In genomic region chr4:74794341-74794801, GRCh38 we compare ENCODE assay signal across 7 cellular contexts. TPM values are rescaled to one million over a fixed set of nuclear protein-coding genes. Genes with fewer than 3 reads are reported as not detected.
A peak's percentile ranks its signal among the peaks of the same experiment; 100 is the strongest.
DNase-seq lines count a peak whose midpoint lies in the region; ATAC-seq and TF ChIP-seq lines count a peak whose summit lies in the region.

TSS of gene BTC (minus strand) at chr4:74794523. CDS start at chr4:74794325, 198 bp downstream.

- peak; percentile 2 for DNase-seq in GM12865 (ENCODE audit: low read depth)
- DNase-seq in MG63, result peak; percentile 14
- peak; percentile 18 to 67 (median 36) for DNase-seq in adrenal gland
- DNase-seq in iPS DF 6.9 (ENCODE audit: low read depth, low spot score), result no peak

- H3K4me3 ChIP-seq in GM12865 (ENCODE audit: low read depth, low read length), result no peak within 1 kb of the TSS
- H3K4me3 ChIP-seq in MG63, result peak within 1 kb of the TSS; percentile 56
- H3K4me3 ChIP-seq in adrenal gland, result peak within 1 kb of the TSS in 2 of 4 donors; percentile 45 to 79
- peak within 1 kb of the TSS; percentile 50; the same call in 1 of the 2 replicates for H3K4me3 ChIP-seq in iPS DF 6.9 (ENCODE audit: low read length)
- H3K4me3 ChIP-seq in skeletal muscle satellite cell (ENCODE audit: low read length), result peak within 1 kb of the TSS; percentile 85

- peak within 1 kb of the TSS in 4 of 5 donors; percentile 42 to 86 (median 70) for H3K27ac ChIP-seq in adrenal gland
- H3K27ac ChIP-seq in iPS DF 6.9 (ENCODE audit: low read length), result no peak within 1 kb of the TSS

- no peak for TF ChIP-seq CTCF in GM12865 (IDR thresholded peaks at IDR 0.05; ENCODE audit: insufficient read depth, low read depth, low read length, missing control alignments)
- peak in 3 of 6 experiments; percentile 2 to 40 (median 34) for TF ChIP-seq CTCF in adrenal gland (IDR thresholded peaks at IDR 0.05)

- H3K4me1 ChIP-seq in adrenal gland (replicated peaks in 1 of 2) (no peaks in the 10 kb centered on the region), iPS DF 6.9 (ENCODE audit: control insufficient read depth, insufficient read depth, low read length) (no peaks in the 10 kb centered on the region), skeletal muscle satellite cell (ENCODE audit: control insufficient read depth, insufficient read depth, low read length) (peaks cover 5% of the 10 kb centered on the region)

- H3K9me3 ChIP-seq in MG63 (no peaks in the 10 kb centered on the region), adrenal gland (replicated peaks in 1 of 3) (no peaks in the 10 kb centered on the region), iPS DF 6.9 (ENCODE audit: control insufficient read depth, insufficient read depth, low read length) (no peaks in the 10 kb centered on the region), skeletal muscle satellite cell (replicated peaks; ENCODE audit: low read length) (no peaks in the 10 kb centered on the region)

- ATAC-seq in HG03469 (IDR thresholded peaks at IDR 0.05; ENCODE audit: unreplicated experiment) (no peak), GM21423 (IDR thresholded peaks at IDR 0.05; ENCODE audit: unreplicated experiment) (no peak)

- peak within 1 kb of the TSS; percentile 99 for H3K4me2 ChIP-seq in skeletal muscle satellite cell (ENCODE audit: low read length)

- TF ChIP-seq POLR2A in adrenal gland (IDR thresholded peaks at IDR 0.05), result no peak

- intact Hi-C loops in adrenal gland (cut with DNase I), result no loop called here

- peak within 1 kb of the TSS; percentile 80 for H3K9ac ChIP-seq in skeletal muscle satellite cell (ENCODE audit: low read depth, low read length)

- 1 to 14% (median 2%) methylated on average over 6 to 22 of the region's 22 CpGs for WGBS in adrenal gland, 4 donors
- WGBS in iPS DF 6.9 (ENCODE audit: insufficient coverage, insufficient read length), result no CpG with 5 or more reads among the region's 22 CpGs

- H3K36me3 ChIP-seq in MG63, result no peaks in the 10 kb centered on the region
- no peaks in the 10 kb centered on the region for H3K36me3 ChIP-seq in adrenal gland (replicated peaks in 1 of 2)
- no peaks in the 10 kb centered on the region for H3K36me3 ChIP-seq in iPS DF 6.9 (ENCODE audit: control insufficient read depth, insufficient read depth, low read length)
- H3K36me3 ChIP-seq in skeletal muscle satellite cell (ENCODE audit: insufficient read depth, low read length), result no peaks in the 10 kb centered on the region

- no peaks in the 10 kb centered on the region for H3K27me3 ChIP-seq in MG63
- H3K27me3 ChIP-seq in adrenal gland, result peaks cover 3% of the 10 kb centered on the region
- 0 out of 2 replicates have a peak, but pooled peaks cover 2% of the 10 kb centered on the region for H3K27me3 ChIP-seq in iPS DF 6.9 (ENCODE audit: control insufficient read depth, insufficient read depth, low read length)
- H3K27me3 ChIP-seq in skeletal muscle satellite cell (ENCODE audit: control insufficient read depth, insufficient read depth, low read length), result peaks cover 50% of the 10 kb centered on the region

RNA-seq across cellular contexts. Expression of gene BTC, which starts in this region (rescaled TPM):
- not detected in 2 replicates for total RNA-seq in MG63 (2014; rRNA removed; shearing (Covaris generic); ENCODE audit: low replicate concordance)
- 1 to 10 TPM in 4 of 8 donors, under 1 TPM in 4; 0.43 to 1.5 (median 0.95) TPM for total RNA-seq in adrenal gland
- 1 to 10 TPM in 2 of 3 donors, under 1 TPM in 1; 0.47 to 1.9 (median 1.2) TPM for polyA plus RNA-seq in adrenal gland
- total RNA-seq in skeletal muscle satellite cell (2012; rRNA removed), result 1.3 TPM in 1 of 2 replicates, not detected in the other

Comparison
In these comparisons a context has a peak if more than half of its experiments do, and no peak if none do; other contexts are left out.
1. Peak in DNase-seq and H3K4me3 ChIP-seq in MG63; RNA of the gene not detected or under 1 TPM.